In the genomic region with DNA sequence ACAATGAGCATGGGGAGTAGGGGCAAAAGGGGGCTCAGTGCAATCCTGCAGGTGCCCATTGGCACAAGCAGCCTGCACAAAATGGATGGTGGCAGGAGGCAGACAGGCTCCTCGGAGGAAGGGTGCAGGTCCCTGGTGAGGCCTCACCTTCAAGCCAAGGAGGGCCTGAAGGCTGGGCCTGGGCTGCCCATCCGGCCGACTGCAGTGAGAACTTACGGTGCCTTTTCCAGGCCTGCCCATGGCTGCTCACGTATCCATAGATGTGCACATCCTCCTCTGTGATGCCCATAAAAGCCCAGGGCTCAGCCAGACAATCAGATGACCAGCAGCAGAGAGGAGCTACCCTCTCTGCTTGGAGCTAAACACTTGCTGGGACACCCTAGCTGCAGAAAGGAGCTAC, we compare ENCODE assay signal across 17 cellular contexts.
DNase-seq lines count a peak whose midpoint lies in the region; ATAC-seq, FAIRE-seq and TF ChIP-seq lines count a peak whose summit lies in the region.
"Had no signal": no experiment of that assay in that cellular context is flagged by ENCODE, and none has a peak within 500 bp of the region (broad histone marks: within the 10 kb centered on the region; RNA-seq: fewer than 3 reads in every experiment).

No MANE protein-coding gene starts in this region.

- H3K27ac ChIP-seq in H1 (ENCODE audit: low read depth, low read length) (no peak overlapping the region), kidney (ENCODE audit: low read depth in 2 of 2, low read length in 2 of 2) (no peak overlapping the region), neuronal stem cell (replicated peaks; ENCODE audit: low read length) (no peak overlapping the region), upper lobe of right lung (no peak overlapping the region)
- H3K27ac ChIP-seq: GM23248 had no signal

- H3K4me3 ChIP-seq in H1 (ENCODE audit: extremely low read depth in 1 of 4, insufficient read depth in 2 of 4, low read depth in 3 of 4, low read length in 4 of 4) (no peak overlapping the region), kidney (ENCODE audit: low read length in 2 of 2) (no peak overlapping the region), neuronal stem cell (ENCODE audit: low read length in 2 of 2) (no peak overlapping the region), upper lobe of right lung (no peak overlapping the region)
- H3K4me3 ChIP-seq: GM23248 had no signal

- no peak overlapping the region for H3K9ac ChIP-seq in H1 (replicated peaks in 1 of 4; ENCODE audit: extremely low read depth in 1 of 4, low read depth in 3 of 4, low read length in 3 of 4)
- no peak overlapping the region for H3K9ac ChIP-seq in kidney (ENCODE audit: low read length in 2 of 2)
- no peak overlapping the region for H3K9ac ChIP-seq in neuronal stem cell (ENCODE audit: low read depth, low read length, poor library complexity)
- H3K9ac ChIP-seq: GM23248 had no signal

- H4K8ac ChIP-seq in H1 (ENCODE audit: extremely low read depth, insufficient read depth, low read length): 0 out of 2 replicates have a peak overlapping the region, but pooled peaks have one; percentile 35
- no peak overlapping the region for H4K8ac ChIP-seq in neuronal stem cell (ENCODE audit: low read depth, low read length)

- FAIRE-seq in H1 (lab: Jason Lieb, UNC) (no peak), kidney (lab: Jason Lieb, UNC) (no peak)
- FAIRE-seq: GM12891 had no signal

- H3K4ac ChIP-seq in H1 (replicated peaks; ENCODE audit: insufficient read length, low read depth, low read length) (no peak overlapping the region), neuronal stem cell (ENCODE audit: low read length) (no peak overlapping the region)

- H3K79me2 ChIP-seq in H1 (ENCODE audit: control insufficient read depth in 1 of 2, insufficient read depth in 2 of 2, low read length in 2 of 2): no peaks in the 10 kb centered on the region

- ATAC-seq in upper lobe of right lung (peak; percentile 26), GM18502 (IDR thresholded peaks at IDR 0.05; ENCODE audit: poor library complexity, unreplicated experiment) (no peak)
- ATAC-seq: HCT116 had no signal

- TF ChIP-seq EP300 in H1 (IDR thresholded peaks at IDR 0.05; ENCODE audit: borderline replicate concordance in 1 of 2, low read depth in 2 of 2, low read length in 2 of 2): no peak

- H2AFZ ChIP-seq in H1 (ENCODE audit: low read length): peak overlapping the region; percentile 81; the same call in 1 of the 2 replicates
- peak overlapping the region; percentile 45 for H2AFZ ChIP-seq in neuronal stem cell (ENCODE audit: low read length)
- H2AFZ ChIP-seq: GM23248 had no signal

- H3K14ac ChIP-seq in H1 (ENCODE audit: insufficient read length): no peak overlapping the region
- peak overlapping the region; percentile 94 for H3K14ac ChIP-seq in neuronal stem cell (ENCODE audit: low read length)

- H2BK15ac ChIP-seq in H1 (ENCODE audit: low read length) (no peak overlapping the region), neuronal stem cell (ENCODE audit: low read length) (no peak overlapping the region)

- no peaks in the 10 kb centered on the region for H3K79me1 ChIP-seq in H1 (ENCODE audit: low read depth, low read length)
- no peaks in the 10 kb centered on the region for H3K79me1 ChIP-seq in neuronal stem cell (ENCODE audit: low read depth, low read length)

- POLR2A ChIA-PET in H1 (lab: Charles Lee; ENCODE audit: partially characterized antibody): no interaction called here

- H3K27me3 ChIP-seq in H1 (replicated peaks in 1 of 4; ENCODE audit: control insufficient read depth in 3 of 4, extremely low read depth in 1 of 4, insufficient read depth in 3 of 4, low read length in 3 of 4) (no peaks in the 10 kb centered on the region), neuronal stem cell (ENCODE audit: control insufficient read depth in 3 of 3, insufficient read depth in 3 of 3, low read depth in 1 of 3, low read length in 3 of 3) (no peaks in the 10 kb centered on the region), upper lobe of right lung (no peaks in the 10 kb centered on the region)

- H3K23ac ChIP-seq in H1 (ENCODE audit: insufficient read length) (no peak overlapping the region), neuronal stem cell (ENCODE audit: low read depth, low read length, poor library complexity) (no peak overlapping the region)

- H4K20me1 ChIP-seq in H1 (replicated peaks in 1 of 2; ENCODE audit: control insufficient read depth in 1 of 2, insufficient read depth in 2 of 2, low read length in 2 of 2): no peaks in the 10 kb centered on the region

- no peak overlapping the region for H4K5ac ChIP-seq in H1 (ENCODE audit: insufficient read length, low read depth, low read length)

- H2BK5ac ChIP-seq in H1 (ENCODE audit: low read depth, low read length) (no peak overlapping the region), neuronal stem cell (ENCODE audit: low read length) (no peak overlapping the region)

- TF ChIP-seq CTCF in H1 (IDR thresholded peaks at IDR 0.05; ENCODE audit: control extremely low read depth in 1 of 3, insufficient read depth in 1 of 3, low read depth in 1 of 3, low read length in 3 of 3) (no peak), kidney (IDR thresholded peaks at IDR 0.05; ENCODE audit: borderline replicate concordance, extremely low read depth, insufficient read depth) (no peak), upper lobe of right lung (IDR thresholded peaks at IDR 0.05) (no peak)

- no peak for DNase-seq in H1 (ENCODE audit: low read depth in 1 of 2, low spot score in 2 of 2)
- peak; percentile 28 for DNase-seq in kidney
- no peak for DNase-seq in neuronal stem cell (ENCODE audit: low spot score)
- DNase-seq in upper lobe of right lung: no peak
- no peak for DNase-seq in stimulated activated CD4-positive, alpha-beta T cell treated with anti-CD3 and anti-CD28 coated beads, Interleukin-12 subunit alpha, Interleukin-12 subunit beta, amount 100 ng/mL, for 4 hours
- DNase-seq: C1 segment of cervical spinal cord; Calu3; CD4-positive, alpha-beta memory T cell; COR-L47; DMS53; DMS79 treated with DMSO at 0.1 percent for 48 hours; GF-D8; GM23248; H9 had no signal

- H2AK5ac ChIP-seq in H1 (ENCODE audit: low read depth, low read length): no peak overlapping the region
- no peak overlapping the region for H2AK5ac ChIP-seq in neuronal stem cell (ENCODE audit: low read depth, low read length)

- no peaks in the 10 kb centered on the region for H3K4me1 ChIP-seq in H1 (replicated peaks in 1 of 4; ENCODE audit: control insufficient read depth in 3 of 4, insufficient read depth in 4 of 4, low read length in 3 of 4)
- H3K4me1 ChIP-seq in kidney (ENCODE audit: control insufficient read depth in 1 of 2, insufficient read depth in 1 of 2, low read depth in 1 of 2, low read length in 2 of 2): no peaks in the 10 kb centered on the region
- H3K4me1 ChIP-seq in neuronal stem cell (ENCODE audit: control insufficient read depth in 2 of 2, insufficient read depth in 1 of 2, low read depth in 1 of 2, low read length in 2 of 2): no peaks in the 10 kb centered on the region
- no peaks in the 10 kb centered on the region for H3K4me1 ChIP-seq in upper lobe of right lung

- H3K23me2 ChIP-seq in H1 (ENCODE audit: low read depth, low read length): no peaks in the 10 kb centered on the region

- H3K56ac ChIP-seq in H1 (replicated peaks; ENCODE audit: insufficient read length, low read depth, low read length): no peak overlapping the region

- H2BK120ac ChIP-seq in H1 (replicated peaks; ENCODE audit: low read depth, low read length) (no peak overlapping the region), neuronal stem cell (ENCODE audit: low read depth, low read length) (no peak overlapping the region)

- H2BK12ac ChIP-seq in H1 (ENCODE audit: low read depth, low read length) (no peak overlapping the region), neuronal stem cell (ENCODE audit: low read length) (no peak overlapping the region)

- no peak for TF ChIP-seq POLR2A in H1 (IDR thresholded peaks at IDR 0.05; ENCODE audit: control extremely low read depth in 1 of 2, low read depth in 2 of 2, low read length in 2 of 2)

- H3K9me3 ChIP-seq in H1 (ENCODE audit: insufficient read depth in 2 of 2, low read depth in 1 of 2, low read length in 1 of 2) (no peaks in the 10 kb centered on the region), kidney (ENCODE audit: control insufficient read depth in 1 of 2, low read length in 2 of 2) (no peaks in the 10 kb centered on the region), neuronal stem cell (replicated peaks in 1 of 2; ENCODE audit: control insufficient read depth in 2 of 2, insufficient read depth in 1 of 2, low read depth in 1 of 2, low read length in 2 of 2) (peaks cover 0 to 3% of the 10 kb centered on the region in 2 donors), upper lobe of right lung (no peaks in the 10 kb centered on the region)

- H3K4me2 ChIP-seq in H1 (ENCODE audit: insufficient read depth in 1 of 2, low read depth in 2 of 2, low read length in 2 of 2): no peak overlapping the region
- no peak overlapping the region for H3K4me2 ChIP-seq in neuronal stem cell (ENCODE audit: insufficient read depth, low read length, poor library complexity, severe bottlenecking)

- no peak overlapping the region for H4K91ac ChIP-seq in H1 (replicated peaks; ENCODE audit: insufficient read length, low read length)
- no peak overlapping the region for H4K91ac ChIP-seq in neuronal stem cell (ENCODE audit: low read depth, low read length, poor library complexity)

- WGBS in H1 (ENCODE audit: extremely low coverage in 1 of 2, insufficient coverage in 1 of 2, insufficient read length in 1 of 2, insufficient replicate concordance in 2 of 2, low coverage in 1 of 2, low lambda C conversion rate in 2 of 2, missing lambda C conversion rate in 1 of 2), 2 experiments: 98% methylated on average over 5 of the region's 5 CpGs; no CpG with 5 or more reads in 1 of the 2 experiments
- no CpG with 5 or more reads among the region's 5 CpGs for WGBS in neuronal stem cell (ENCODE audit: extremely low coverage in 2 of 2, insufficient read length in 2 of 2, insufficient replicate concordance in 1 of 2), 2 donors

- intact Hi-C loops in kidney (cut with DNase I): no loop called here
- intact Hi-C loops in upper lobe of right lung (cut with DNase I): no loop called here

- H3K18ac ChIP-seq in H1 (ENCODE audit: extremely low read depth, low read length) (no peak overlapping the region), neuronal stem cell (ENCODE audit: low read length) (peak overlapping the region; percentile 45)

- CTCF ChIA-PET in H1 (lab: Charles Lee; ENCODE audit: partially characterized antibody): no interaction called here

- H3K36me3 ChIP-seq in H1 (ENCODE audit: control insufficient read depth in 2 of 4, insufficient read depth in 4 of 4, low read length in 3 of 4) (no peaks in the 10 kb centered on the region), kidney (ENCODE audit: control insufficient read depth in 1 of 2, insufficient read depth in 2 of 2, low read length in 2 of 2) (no peaks in the 10 kb centered on the region), neuronal stem cell (replicated peaks in 1 of 2; ENCODE audit: control insufficient read depth in 2 of 2, insufficient read depth in 2 of 2, low read length in 2 of 2) (no peaks in the 10 kb centered on the region), upper lobe of right lung (no peaks in the 10 kb centered on the region)

- H2BK20ac ChIP-seq in H1 (ENCODE audit: low read length): no peak overlapping the region

- no peak for TF ChIP-seq RAD21 in H1 (IDR thresholded peaks at IDR 0.05 in 1 of 2, conservative IDR thresholded peaks at IDR 0.05 in 1 of 2; ENCODE audit: low read depth in 2 of 2, low read length in 2 of 2)

TF ChIP-seq in H1, 55 proteins besides CTCF, POLR2A, EP300 and RAD21 (continues in another document):
- TF ChIP-seq TAF7 (optimal IDR thresholded peaks at IDR 0.05; ENCODE audit: borderline replicate concordance, low read depth, low read length): no peak
